8 cellular contexts compared by ENCODE assay signal in genomic region chr11:34358258-34358665, GRCh38. TPM values are rescaled to one million over a fixed set of nuclear protein-coding genes. Genes with fewer than 3 reads are reported as not detected.
DNase-seq lines count a peak whose midpoint lies in the region; ATAC-seq, FAIRE-seq and TF ChIP-seq lines count a peak whose summit lies in the region.

No MANE protein-coding gene starts in this region.

- TF ChIP-seq EP300 in suprapubic skin (IDR thresholded peaks at IDR 0.05), result no peak

- no peak for TF ChIP-seq CTCF in lung (IDR thresholded peaks at IDR 0.05; ENCODE audit: control extremely low read depth, extremely low read depth)
- TF ChIP-seq CTCF in suprapubic skin (IDR thresholded peaks at IDR 0.05), result no peak

- peak overlapping the region; percentile 72 for H3K9ac ChIP-seq in HUES48 (ENCODE audit: low read depth, low read length)

- ATAC-seq in lung (ENCODE audit: insufficient read depth, low FRiP score) (peak; percentile 14), HG02885 (IDR thresholded peaks at IDR 0.05; ENCODE audit: poor library complexity, unreplicated experiment) (no peak)

- H3K27ac ChIP-seq in HUES48 (ENCODE audit: low read depth, low read length) (peak overlapping the region; percentile 87), lung (ENCODE audit: low read depth in 1 of 2, low read length in 1 of 2) (peak overlapping the region in 1 of 2 donors; percentile 68), suprapubic skin (peak overlapping the region; percentile 73)

- no peak for FAIRE-seq in RCC 7860 (lab: Jason Lieb, UNC)

- intact Hi-C loops in dendritic cell treated with granulocyte-macrophage colony-stimulating factor and Interleukin-4, amounts not matched to agents 40 ng/mL and 50 ng/mL, for 4 days (cut with micrococcal nuclease), result loop anchor here (2.0 to 10.0 kb wide), 3 partner anchors 103 to 307 kb away; partner anchors contain the start of gene CAPRIN1

- peak overlapping the region; percentile 70 for H3K27ac Mint-ChIP-seq in dendritic cell treated with granulocyte-macrophage colony-stimulating factor and Interleukin-4, amounts not matched to agents 40 ng/mL and 50 ng/mL, for 4 days

- H3K4me3 Mint-ChIP-seq in dendritic cell treated with granulocyte-macrophage colony-stimulating factor and Interleukin-4, amounts not matched to agents 40 ng/mL and 50 ng/mL, for 4 days, result peak overlapping the region; percentile 83

- in situ Hi-C loops in G401 (cut with HindIII; ENCODE audit: low sequenced_read_pairs), result no loop called here

- peaks cover 12% of the 10 kb centered on the region for H3K4me1 ChIP-seq in HUES48 (ENCODE audit: control insufficient read depth, insufficient read depth, low read length)
- peaks cover 17 to 21% of the 10 kb centered on the region in 2 donors for H3K4me1 ChIP-seq in lung (ENCODE audit: control insufficient read depth in 2 of 2, insufficient read depth in 2 of 2, low read length in 2 of 2)
- H3K4me1 ChIP-seq in suprapubic skin, result peaks cover 35% of the 10 kb centered on the region

- DNase-seq in A172 (ENCODE audit: low spot score) (peak; percentile 57), G401 (ENCODE audit: low spot score) (peak; percentile 47), RCC 7860 (ENCODE audit: low spot score) (peak; percentile 49), lung (ENCODE audit: low spot score) (peak; percentile 55), suprapubic skin (ENCODE audit: low spot score in 2 of 2) (peak in 1 of 2 donors; percentile 81)

- no peak for TF ChIP-seq POLR2A in suprapubic skin (IDR thresholded peaks at IDR 0.05)

- peaks cover 46% of the 10 kb centered on the region for H3K4me1 Mint-ChIP-seq in dendritic cell treated with granulocyte-macrophage colony-stimulating factor and Interleukin-4, amounts not matched to agents 40 ng/mL and 50 ng/mL, for 4 days (ENCODE audit: low read depth)

- 1% methylated on average over 22 to 23 of the region's 23 CpGs for WGBS in lung, 2 donors
- 0% methylated on average over 20 of the region's 23 CpGs for WGBS in suprapubic skin

- H3K9me3 ChIP-seq in HUES48 (ENCODE audit: control insufficient read depth, insufficient read depth, low read length) (no peaks in the 10 kb centered on the region), lung (ENCODE audit: control insufficient read depth in 2 of 2, insufficient read depth in 1 of 2, low read length in 1 of 2) (no peaks in the 10 kb centered on the region), suprapubic skin (no peaks in the 10 kb centered on the region)

- H3K36me3 ChIP-seq in HUES48 (ENCODE audit: control insufficient read depth, insufficient read depth, low read length), result no peaks in the 10 kb centered on the region
- H3K36me3 ChIP-seq in lung (ENCODE audit: control insufficient read depth in 2 of 2, insufficient read depth in 2 of 2, low read length in 2 of 2), result no peaks in the 10 kb centered on the region
- H3K36me3 ChIP-seq in suprapubic skin, result no peaks in the 10 kb centered on the region

- H3K9me3 Mint-ChIP-seq in dendritic cell treated with granulocyte-macrophage colony-stimulating factor and Interleukin-4, amounts not matched to agents 40 ng/mL and 50 ng/mL, for 4 days, result no peaks in the 10 kb centered on the region

- H3K4me3 ChIP-seq in HUES48 (ENCODE audit: low read depth, low read length), result peak overlapping the region; percentile 66
- no peak overlapping the region for H3K4me3 ChIP-seq in lung
- H3K4me3 ChIP-seq in suprapubic skin, result peak overlapping the region; percentile 66

- H3K27me3 ChIP-seq in HUES48 (ENCODE audit: control insufficient read depth, insufficient read depth, low read length) (peaks cover 37% of the 10 kb centered on the region), lung (ENCODE audit: control insufficient read depth, insufficient read depth) (no peaks in the 10 kb centered on the region), suprapubic skin (peaks cover 8% of the 10 kb centered on the region)

- H3K36me3 Mint-ChIP-seq in dendritic cell treated with granulocyte-macrophage colony-stimulating factor and Interleukin-4, amounts not matched to agents 40 ng/mL and 50 ng/mL, for 4 days (ENCODE audit: low read depth), result no peaks in the 10 kb centered on the region

- peaks cover 32% of the 10 kb centered on the region for H3K27me3 Mint-ChIP-seq in dendritic cell treated with granulocyte-macrophage colony-stimulating factor and Interleukin-4, amounts not matched to agents 40 ng/mL and 50 ng/mL, for 4 days

RNA-seq across cellular contexts. Expression of gene ABTB2, which starts 0.5 kb away (rescaled TPM):
- total RNA-seq in A172 (2014; rRNA removed; shearing (Covaris generic)), result 0.72 and 0.93 TPM in 2 replicates
- total RNA-seq in G401 (2014; rRNA removed; shearing (Covaris generic)), result 1.8 and 2.9 TPM in 2 replicates
- total RNA-seq in lung, result 1 to 10 TPM; 2.8 to 3.3 TPM
- 1 to 10 TPM in 1 of 2 donors, under 1 TPM in 1; 0.73 to 2.5 TPM for polyA plus RNA-seq in lung
- 10 to 100 TPM in 3 of 4 donors, 1 to 10 TPM in 1; 5.4 to 15.6 (median 12.8) TPM for total RNA-seq in suprapubic skin
